In the genomic region with DNA sequence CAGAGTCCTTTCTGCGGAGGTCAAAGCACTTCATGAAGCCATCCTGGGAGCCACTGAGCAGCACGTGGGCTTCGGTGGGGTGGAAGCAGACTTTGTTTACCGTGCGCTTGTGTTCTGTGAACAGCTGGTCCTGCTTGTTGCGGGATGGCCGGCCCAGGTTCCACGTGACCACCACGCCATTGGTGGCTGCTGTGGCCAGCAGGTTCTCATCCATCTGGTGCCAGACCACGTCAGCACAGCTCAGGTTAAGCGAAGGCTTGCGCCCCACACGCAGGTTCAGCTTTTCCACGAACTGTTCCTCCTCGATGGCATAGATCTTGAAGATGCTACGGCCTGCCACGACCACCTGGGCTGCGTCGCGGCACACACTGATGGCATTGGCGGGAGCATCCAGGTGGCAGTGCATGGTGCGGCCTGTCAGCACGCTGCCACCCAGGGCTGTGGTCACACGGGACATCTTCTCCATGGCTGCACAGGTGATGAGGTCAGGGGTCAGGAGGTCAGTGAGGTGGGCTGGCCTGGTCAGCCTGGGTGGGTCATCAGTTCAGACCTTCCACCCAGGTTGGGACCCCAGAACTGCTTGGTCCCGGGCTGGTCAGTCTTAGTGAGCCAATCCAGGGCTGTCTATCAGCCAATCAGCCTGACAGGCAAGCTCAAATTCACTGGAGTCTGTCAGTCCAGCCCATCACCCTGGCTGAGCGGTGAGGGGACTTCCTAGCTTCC, we compare ENCODE assay signal across 8 cellular contexts. TPM values are rescaled to one million over a fixed set of nuclear protein-coding genes. Genes with fewer than 3 reads are reported as not detected.
DNase-seq lines count a peak whose midpoint lies in the region; TF ChIP-seq lines count a peak whose summit lies in the region.

No MANE protein-coding gene starts in this region.

- H3K4me2 ChIP-seq in DOHH2 (ENCODE audit: low read length) (peak overlapping the region; percentile 76), parathyroid adenoma (ENCODE audit: low read length) (peak overlapping the region; percentile 94)

- peak overlapping the region; percentile 87 for H2AFZ ChIP-seq in parathyroid adenoma

- H3K9ac ChIP-seq in parathyroid adenoma, result peak overlapping the region; percentile 15

- H3K36me3 ChIP-seq in DOHH2 (ENCODE audit: control insufficient read depth, low read length), result peaks cover 27% of the 10 kb centered on the region
- peaks cover 4 to 18% of the 10 kb centered on the region in 2 donors for H3K36me3 ChIP-seq in esophagus (ENCODE audit: control insufficient read depth in 2 of 2, insufficient read depth in 2 of 2, low read length in 1 of 2)
- H3K36me3 ChIP-seq in parathyroid adenoma (ENCODE audit: control insufficient read depth, insufficient read depth, low read length), result no peaks in the 10 kb centered on the region

- TF ChIP-seq POLR2A in Raji (IDR thresholded peaks at IDR 0.05; ENCODE audit: insufficient read depth, low read depth, low read length), result peak; percentile 44; the same call in 1 of the 2 replicates

- no peaks in the 10 kb centered on the region for H4K20me1 ChIP-seq in DOHH2 (ENCODE audit: control insufficient read depth, insufficient read depth, low read depth, low read length)

- TF ChIP-seq CTCF in DOHH2 (IDR thresholded peaks at IDR 0.05; ENCODE audit: low read depth, low read length, poor library complexity, severe bottlenecking), result no peak
- no peak for TF ChIP-seq CTCF in parathyroid adenoma (IDR thresholded peaks at IDR 0.05)

- H3K9me3 ChIP-seq in DOHH2 (ENCODE audit: control insufficient read depth, insufficient read depth, low read length), result no peaks in the 10 kb centered on the region
- H3K9me3 ChIP-seq in esophagus (ENCODE audit: control insufficient read depth in 2 of 2, insufficient read depth in 1 of 2, low read depth in 1 of 2, low read length in 1 of 2), result no peaks in the 10 kb centered on the region
- no peaks in the 10 kb centered on the region for H3K9me3 ChIP-seq in parathyroid adenoma (ENCODE audit: control insufficient read depth, low read length)

- H3K27ac ChIP-seq in DOHH2 (ENCODE audit: low read depth, low read length) (peak overlapping the region; percentile 43; the same call in 1 of the 2 replicates), esophagus (ENCODE audit: low read depth in 2 of 2, low read length in 1 of 2) (peak overlapping the region; percentile 88 to 90), parathyroid adenoma (peak overlapping the region; percentile 74)

- DNase-seq in mucosa of gallbladder (ENCODE audit: low spot score), result no peak
- no peak for DNase-seq in epidermal melanocyte (ENCODE audit: insufficient read length, low spot score)
- DNase-seq in NCI-H345 treated with DMSO at 0.1 percent for 48 hours (lab: John Stamatoyannopoulos, UW; ENCODE audit: unreplicated experiment), result no peak
- DNase-seq in amniotic stem cell (lab: John Stamatoyannopoulos, UW), result no peak

- H3K4me1 ChIP-seq in DOHH2 (ENCODE audit: control insufficient read depth, low read length) (peaks cover 29% of the 10 kb centered on the region), esophagus (ENCODE audit: control insufficient read depth in 2 of 2, insufficient read depth in 2 of 2, low read length in 1 of 2) (peaks cover 7 to 38% of the 10 kb centered on the region in 2 donors), parathyroid adenoma (peaks cover 24% of the 10 kb centered on the region)

- H3K27me3 ChIP-seq in DOHH2 (ENCODE audit: control insufficient read depth, low read length), result peaks cover 8% of the 10 kb centered on the region
- no peaks in the 10 kb centered on the region for H3K27me3 ChIP-seq in esophagus (ENCODE audit: control insufficient read depth in 1 of 2, insufficient read depth in 2 of 2, low read length in 2 of 2)
- no peaks in the 10 kb centered on the region for H3K27me3 ChIP-seq in parathyroid adenoma (ENCODE audit: control insufficient read depth, insufficient read depth, low read length)

- H3K79me2 ChIP-seq in DOHH2 (ENCODE audit: control insufficient read depth, low read length) (peaks cover 22% of the 10 kb centered on the region), parathyroid adenoma (peaks cover 6% of the 10 kb centered on the region)

- H3K9me2 ChIP-seq in DOHH2 (replicated peaks; ENCODE audit: control insufficient read depth, low read length), result no peaks in the 10 kb centered on the region

- H3F3A ChIP-seq in DOHH2 (ENCODE audit: control insufficient read depth, insufficient read depth), result peaks cover 7% of the 10 kb centered on the region

- 77 to 79% methylated on average over 26 of the region's 26 CpGs for WGBS in esophagus, 2 donors

- H3K4me3 ChIP-seq in DOHH2 (ENCODE audit: low read length) (peak overlapping the region; percentile 84), esophagus (ENCODE audit: low read depth in 1 of 2, low read length in 2 of 2) (peak overlapping the region; percentile 83 to 86), parathyroid adenoma (ENCODE audit: low read depth, low read length) (peak overlapping the region; percentile 89)

RNA-seq across cellular contexts. Expression of gene WDR24, which starts 0.9 kb away (rescaled TPM):
- polyA plus RNA-seq in esophagus, result 1 to 10 TPM; 6.0 to 6.3 TPM
- total RNA-seq in mucosa of gallbladder, result 14.8 TPM

RNA-seq across cellular contexts. Expression of gene JMJD8, which starts 5.2 kb away (rescaled TPM):
- 10 to 100 TPM; 41.0 to 55.4 TPM for polyA plus RNA-seq in esophagus
- 66.7 TPM for total RNA-seq in mucosa of gallbladder

RNA-seq across cellular contexts. Expression of gene STUB1, which starts 9.1 kb away (rescaled TPM):
- polyA plus RNA-seq in esophagus, result 10 to 100 TPM; 58.3 to 95.2 TPM
- 125 TPM for total RNA-seq in mucosa of gallbladder

RNA-seq across cellular contexts. Expression of gene RHBDL1, which starts 13.9 kb away (rescaled TPM):
- 1 to 10 TPM in 1 of 2 donors, under 1 TPM in 1; 0.49 to 1.7 TPM for polyA plus RNA-seq in esophagus
- 5.5 TPM for total RNA-seq in mucosa of gallbladder

RNA-seq across cellular contexts. Expression of gene FBXL16, which starts 16.3 kb away (rescaled TPM):
- 10 to 100 TPM in 1 of 2 donors, 1 to 10 TPM in 1; 8.0 to 13.0 TPM for polyA plus RNA-seq in esophagus
- 0.78 TPM for total RNA-seq in mucosa of gallbladder
